23 cellular contexts compared by ENCODE assay signal in genomic region chr2:117987121-117987520, GRCh38.
"Had no signal": no experiment of that assay in that cellular context is flagged by ENCODE, and none has a peak within 500 bp of the region (broad histone marks: within the 10 kb centered on the region; RNA-seq: fewer than 3 reads in every experiment).

No MANE protein-coding gene starts in this region.

- DNase-seq: activated CD4-positive, alpha-beta memory T cell treated with anti-CD3 and anti-CD28 coated beads for 36 hours; activated CD4-positive, alpha-beta T cell treated with anti-CD3 and anti-CD28 coated beads for 36 hours; activated CD4-positive, alpha-beta T cell treated with anti-CD3 and anti-CD28 coated beads, Interleukin-2, amount 10 ng/mL, durations not matched to agents 24 days and 14 days; activated CD4-positive, CD25-positive, alpha-beta regulatory T cell; activated CD4-positive, CD25-positive, alpha-beta regulatory T cell treated with anti-CD3 and anti-CD28 coated beads, Interleukin-2, amount 50 U/mL, for 72 hours; activated CD8-positive, alpha-beta memory T cell treated with anti-CD3 and anti-CD28 coated beads, Interleukin-2, amount 10 ng/mL, durations not matched to agents 7 days and 5 days; activated CD8-positive, alpha-beta memory T cell treated with anti-CD3 and anti-CD28 coated beads, Interleukin-2, amount 50 U/mL, for 4 hours; activated CD8-positive, alpha-beta T cell treated with anti-CD3 and anti-CD28 coated beads, Interleukin-2, amount 10 ng/mL, durations not matched to agents 7 days and 5 days; activated effector memory CD4-positive, alpha-beta T cell treated with anti-CD3 and anti-CD28 coated beads, Interleukin-2, amount 50 U/mL, for 16 hours; activated naive CD4-positive, alpha-beta T cell treated with anti-CD3 and anti-CD28 coated beads, Interleukin-2, amount 10 ng/mL, durations not matched to agents 7 days and 5 days; activated naive CD8-positive, alpha-beta T cell treated with anti-CD3 and anti-CD28 coated beads, Interleukin-2, amount 10 ng/mL, durations not matched to agents 7 days and 5 days; activated T-cell treated with anti-CD3 and anti-CD28 coated beads, Interleukin-2, amount 50 U/mL, for 4 hours; brain microvascular endothelial cell; cortex of kidney; dermis blood vessel endothelial cell; effector CD4-positive, alpha-beta T cell; esophagus squamous epithelium; foreskin melanocyte; heart right ventricle; T-helper 2 cell had no signal

- H3K9me3 Mint-ChIP-seq: activated CD4-positive, alpha-beta memory T cell treated with anti-CD3 and anti-CD28 coated beads for 36 hours; activated CD4-positive, alpha-beta T cell treated with anti-CD3 and anti-CD28 coated beads, Interleukin-2, amount 10 ng/mL, durations not matched to agents 24 days and 14 days; activated naive CD4-positive, alpha-beta T cell treated with anti-CD3 and anti-CD28 coated beads, Interleukin-2, amount 10 ng/mL, durations not matched to agents 7 days and 5 days; activated naive CD4-positive, alpha-beta T cell treated with anti-CD3 and anti-CD28 coated beads, Interleukin-2, amount 50 U/mL, for 72 hours; activated naive CD8-positive, alpha-beta T cell treated with anti-CD3 and anti-CD28 coated beads, Interleukin-2, amount 10 ng/mL, durations not matched to agents 7 days and 5 days; activated T-cell treated with anti-CD3 and anti-CD28 coated beads, Interleukin-2, amount 50 U/mL, for 4 hours; activated T-helper 2 cell treated with anti-CD3 and anti-CD28 coated beads, Interferon-gamma antibody, Interleukin-2, Interleukin-4, amounts not matched to agents 10 μg/mL and 5 μg/mL and 100 μg/mL, durations not matched to agents 14 hours and 24 hours and 36 hours had no signal

- ATAC-seq: activated CD4-positive, alpha-beta T cell treated with anti-CD3 and anti-CD28 coated beads for 36 hours; activated CD8-positive, alpha-beta memory T cell treated with anti-CD3 and anti-CD28 coated beads, Interleukin-2, amount 10 ng/mL, durations not matched to agents 7 days and 5 days; activated CD8-positive, alpha-beta T cell treated with anti-CD3 and anti-CD28 coated beads, Interleukin-2, amount 10 ng/mL, durations not matched to agents 7 days and 5 days; activated naive CD4-positive, alpha-beta T cell treated with anti-CD3 and anti-CD28 coated beads, Interleukin-2, amount 50 U/mL, for 72 hours; activated T-cell treated with anti-CD3 and anti-CD28 coated beads, Interleukin-2, amount 50 U/mL, for 4 hours; gastroesophageal sphincter; heart right ventricle had no signal

- H3K27ac Mint-ChIP-seq: activated CD4-positive, alpha-beta memory T cell treated with anti-CD3 and anti-CD28 coated beads for 36 hours; activated CD4-positive, alpha-beta T cell treated with anti-CD3 and anti-CD28 coated beads for 36 hours; activated CD4-positive, alpha-beta T cell treated with anti-CD3 and anti-CD28 coated beads, Interleukin-2, amount 10 ng/mL, durations not matched to agents 24 days and 14 days; activated CD8-positive, alpha-beta memory T cell treated with anti-CD3 and anti-CD28 coated beads, Interleukin-2, amount 10 ng/mL, durations not matched to agents 7 days and 5 days; activated CD8-positive, alpha-beta T cell treated with anti-CD3 and anti-CD28 coated beads, Interleukin-2, amount 10 ng/mL, durations not matched to agents 7 days and 5 days; activated naive CD4-positive, alpha-beta T cell treated with anti-CD3 and anti-CD28 coated beads, Interleukin-2, amount 10 ng/mL, durations not matched to agents 7 days and 5 days; activated naive CD4-positive, alpha-beta T cell treated with anti-CD3 and anti-CD28 coated beads, Interleukin-2, amount 50 U/mL, for 72 hours; activated naive CD8-positive, alpha-beta T cell treated with anti-CD3 and anti-CD28 coated beads, Interleukin-2, amount 10 ng/mL, durations not matched to agents 7 days and 5 days; activated T-helper 2 cell treated with anti-CD3 and anti-CD28 coated beads, Interferon-gamma antibody, Interleukin-2, Interleukin-4, amounts not matched to agents 10 μg/mL and 5 μg/mL and 100 μg/mL, durations not matched to agents 14 hours and 24 hours and 36 hours had no signal

- H3K4me1 Mint-ChIP-seq: activated naive CD4-positive, alpha-beta T cell treated with anti-CD3 and anti-CD28 coated beads, Interleukin-2, amount 10 ng/mL, durations not matched to agents 7 days and 5 days had no signal

- H3K4me3 Mint-ChIP-seq: activated CD4-positive, alpha-beta memory T cell treated with anti-CD3 and anti-CD28 coated beads for 36 hours; activated CD4-positive, alpha-beta T cell treated with anti-CD3 and anti-CD28 coated beads for 36 hours; activated CD4-positive, alpha-beta T cell treated with anti-CD3 and anti-CD28 coated beads, Interleukin-2, amount 10 ng/mL, durations not matched to agents 24 days and 14 days; activated CD8-positive, alpha-beta memory T cell treated with anti-CD3 and anti-CD28 coated beads, Interleukin-2, amount 10 ng/mL, durations not matched to agents 7 days and 5 days; activated CD8-positive, alpha-beta T cell treated with anti-CD3 and anti-CD28 coated beads, Interleukin-2, amount 10 ng/mL, durations not matched to agents 7 days and 5 days; activated naive CD4-positive, alpha-beta T cell treated with anti-CD3 and anti-CD28 coated beads, Interleukin-2, amount 10 ng/mL, durations not matched to agents 7 days and 5 days; activated naive CD8-positive, alpha-beta T cell treated with anti-CD3 and anti-CD28 coated beads, Interleukin-2, amount 10 ng/mL, durations not matched to agents 7 days and 5 days; activated T-cell treated with anti-CD3 and anti-CD28 coated beads, Interleukin-2, amount 50 U/mL, for 4 hours had no signal

- H3K27me3 Mint-ChIP-seq: activated CD4-positive, alpha-beta memory T cell treated with anti-CD3 and anti-CD28 coated beads for 36 hours; activated CD4-positive, alpha-beta T cell treated with anti-CD3 and anti-CD28 coated beads for 36 hours; activated CD4-positive, alpha-beta T cell treated with anti-CD3 and anti-CD28 coated beads, Interleukin-2, amount 10 ng/mL, durations not matched to agents 24 days and 14 days; activated CD8-positive, alpha-beta memory T cell treated with anti-CD3 and anti-CD28 coated beads, Interleukin-2, amount 10 ng/mL, durations not matched to agents 7 days and 5 days; activated naive CD4-positive, alpha-beta T cell treated with anti-CD3 and anti-CD28 coated beads, Interleukin-2, amount 10 ng/mL, durations not matched to agents 7 days and 5 days; activated naive CD8-positive, alpha-beta T cell treated with anti-CD3 and anti-CD28 coated beads, Interleukin-2, amount 10 ng/mL, durations not matched to agents 7 days and 5 days had no signal
